Comparison of ENCODE assay signal across 24 cellular contexts in genomic region chr3:128709506-128710210, GRCh38. TPM values are rescaled to one million over a fixed set of nuclear protein-coding genes. Genes with fewer than 3 reads are reported as not detected.
A peak's percentile ranks its signal among the peaks of the same experiment; 100 is the strongest.
DNase-seq lines count a peak whose midpoint lies in the region; ATAC-seq and TF ChIP-seq lines count a peak whose summit lies in the region.
"Had no signal": no experiment of that assay in that cellular context is flagged by ENCODE, and none has a peak within 500 bp of the region (broad histone marks: within the 10 kb centered on the region; RNA-seq: fewer than 3 reads in every experiment).

No MANE protein-coding gene starts in this region.

- intact Hi-C loops in sigmoid colon (cut with DNase I), result no loop called here

- CTCF ChIA-PET in WTC11 (lab: Charles Lee), result interaction anchor here (0.7 to 2.5 kb wide), 3 partner anchors 11 to 29 kb away, joined by 3 to 11 read pairs (median 3); no protein-coding TSS in a partner anchor

- H3K36me3 Mint-ChIP-seq in WTC11, result no peaks in the 10 kb centered on the region
- H3K36me3 Mint-ChIP-seq: brain; CD4-positive, alpha-beta memory T cell; naive thymus-derived CD4-positive, alpha-beta T cell had no signal

- H3K4me3 ChIP-seq in H7 (ENCODE audit: insufficient read depth, low read depth, low read length) (no peak overlapping the region), skeletal muscle tissue (ENCODE audit: low read length in 3 of 3) (no peak overlapping the region), sigmoid colon (no peak overlapping the region), MG63 (no peak overlapping the region)
- H3K4me3 ChIP-seq: ovary had no signal

- peaks cover 11% of the 10 kb centered on the region for H3K9me3 Mint-ChIP-seq in WTC11
- H3K9me3 Mint-ChIP-seq: activated naive CD8-positive, alpha-beta T cell treated with anti-CD3 and anti-CD28 coated beads, Interleukin-2, amount 50 U/mL, for 24 hours; activated T-helper 17 cell treated with anti-CD3 and anti-CD28 coated beads, Interleukin-2, amount 50 U/mL, for 72 hours; brain; CD4-positive, alpha-beta memory T cell; H9 had no signal

- peaks cover 2% of the 10 kb centered on the region; the same call in 1 of the 2 replicates for H3K27me3 Mint-ChIP-seq in WTC11 (ENCODE audit: low read depth)
- H3K27me3 Mint-ChIP-seq: activated naive CD8-positive, alpha-beta T cell treated with anti-CD3 and anti-CD28 coated beads, Interleukin-2, amount 50 U/mL, for 24 hours; activated T-helper 17 cell treated with anti-CD3 and anti-CD28 coated beads, Interleukin-2, amount 50 U/mL, for 72 hours; CD4-positive, alpha-beta memory T cell had no signal

- peaks cover 12 to 17% (median 17%) of the 10 kb centered on the region in 3 donors for H3K4me1 ChIP-seq in skeletal muscle tissue (ENCODE audit: control insufficient read depth in 3 of 3, insufficient read depth in 3 of 3, low read length in 3 of 3)
- H3K4me1 ChIP-seq in sigmoid colon, result no peaks in the 10 kb centered on the region

- POLR2A ChIA-PET in WTC11 (lab: Charles Lee), result interaction anchor here (1.1 kb wide), 1 partner anchor 16 kb away, joined by 3 read pairs; the partner anchor contains the start of gene RAB7A

- WGBS in sigmoid colon, 2 donors, result 46 to 56% methylated on average over 10 of the region's 10 CpGs

- TF ChIP-seq CTCF in WTC11 (IDR thresholded peaks at IDR 0.05) (no peak), sigmoid colon (IDR thresholded peaks at IDR 0.05) (no peak)

- peak; percentile 66 for DNase-seq in H7
- no peak for DNase-seq in WTC11 (ENCODE audit: low spot score)
- peak; percentile 53 for DNase-seq in iPS-NIHi11 (ENCODE audit: low spot score)
- no peak for DNase-seq in activated CD4-positive, alpha-beta T cell treated with anti-CD3 and anti-CD28 coated beads for 1 hour
- no peak for DNase-seq in sigmoid colon
- DNase-seq in MG63, result no peak
- no peak for DNase-seq in occipital lobe (lab: John Stamatoyannopoulos, UW)
- DNase-seq: activated CD4-positive, alpha-beta T cell treated with anti-CD3 and anti-CD28 coated beads, Interleukin-2, amount 10 ng/mL, durations not matched to agents 24 days and 14 days; activated naive CD8-positive, alpha-beta T cell treated with anti-CD3 and anti-CD28 coated beads, Interleukin-2, amount 50 U/mL, for 24 hours; CD4-positive, alpha-beta memory T cell; cortex of kidney; H9; hypothalamus; mesenchymal stem cell; naive thymus-derived CD4-positive, alpha-beta T cell; NCI-H1092 treated with DMSO at 0.1 percent for 48 hours; NCI-H2081; NCI-H524; ovary had no signal

- H3K9ac ChIP-seq in skeletal muscle tissue (ENCODE audit: low read depth in 1 of 3, low read length in 3 of 3), result peak overlapping the region in 1 of 3 donors; percentile 46
- H3K9ac ChIP-seq: KMS-11 had no signal

- H3K4me1 Mint-ChIP-seq in WTC11, result peaks cover 33% of the 10 kb centered on the region
- H3K4me1 Mint-ChIP-seq: brain had no signal

- no peak overlapping the region for H3K4me3 Mint-ChIP-seq in WTC11
- H3K4me3 Mint-ChIP-seq: activated CD4-positive, alpha-beta T cell treated with anti-CD3 and anti-CD28 coated beads, Interleukin-2, amount 10 ng/mL, durations not matched to agents 24 days and 14 days; activated naive CD8-positive, alpha-beta T cell treated with anti-CD3 and anti-CD28 coated beads, Interleukin-2, amount 50 U/mL, for 24 hours; activated T-helper 17 cell treated with anti-CD3 and anti-CD28 coated beads, Interleukin-2, amount 50 U/mL, for 72 hours; brain; CD4-positive, alpha-beta memory T cell; H9; naive thymus-derived CD4-positive, alpha-beta T cell had no signal

- H3K36me3 ChIP-seq in H7 (replicated peaks; ENCODE audit: control insufficient read depth, insufficient read depth, low read length) (no peaks in the 10 kb centered on the region), skeletal muscle tissue (ENCODE audit: control insufficient read depth in 3 of 3, insufficient read depth in 3 of 3, low read length in 3 of 3) (no peaks in the 10 kb centered on the region), sigmoid colon (no peaks in the 10 kb centered on the region), MG63 (no peaks in the 10 kb centered on the region)
- H3K36me3 ChIP-seq: ovary had no signal

- H3K27me3 ChIP-seq in H7 (ENCODE audit: control insufficient read depth, insufficient read depth, low read length) (no peaks in the 10 kb centered on the region; the same call in 1 of the 2 replicates), skeletal muscle tissue (ENCODE audit: control insufficient read depth in 3 of 3, insufficient read depth in 3 of 3, low read length in 3 of 3) (no peaks in the 10 kb centered on the region), sigmoid colon (no peaks in the 10 kb centered on the region), MG63 (no peaks in the 10 kb centered on the region; the same call in 1 of the 2 replicates)
- H3K27me3 ChIP-seq: ovary had no signal

- no peak for TF ChIP-seq EP300 in sigmoid colon (IDR thresholded peaks at IDR 0.05)

- TF ChIP-seq POLR2A in sigmoid colon (IDR thresholded peaks at IDR 0.05), result no peak

- ATAC-seq in WTC11, result peak; percentile 70
- ATAC-seq: activated naive CD8-positive, alpha-beta T cell treated with anti-CD3 and anti-CD28 coated beads, Interleukin-2, amount 50 U/mL, for 24 hours; activated T-helper 17 cell treated with anti-CD3 and anti-CD28 coated beads, Interleukin-2, amount 50 U/mL, for 72 hours; naive thymus-derived CD4-positive, alpha-beta T cell; Right ventricle myocardium inferior had no signal

- peak overlapping the region; percentile 76 for H3K27ac ChIP-seq in skeletal muscle tissue (ENCODE audit: low read depth, low read length)
- H3K27ac ChIP-seq in sigmoid colon, result no peak overlapping the region
- H3K27ac ChIP-seq: KMS-11, ovary had no signal

- no peak overlapping the region for H3K27ac Mint-ChIP-seq in WTC11
- H3K27ac Mint-ChIP-seq: activated CD4-positive, alpha-beta T cell treated with anti-CD3 and anti-CD28 coated beads, Interleukin-2, amount 10 ng/mL, durations not matched to agents 24 days and 14 days; activated naive CD8-positive, alpha-beta T cell treated with anti-CD3 and anti-CD28 coated beads, Interleukin-2, amount 50 U/mL, for 24 hours; activated T-helper 17 cell treated with anti-CD3 and anti-CD28 coated beads, Interleukin-2, amount 50 U/mL, for 72 hours; brain; H9 had no signal

- no peaks in the 10 kb centered on the region for H3K9me3 ChIP-seq in skeletal muscle tissue (ENCODE audit: control insufficient read depth in 3 of 3, low read length in 3 of 3)
- no peaks in the 10 kb centered on the region for H3K9me3 ChIP-seq in sigmoid colon
- no peaks in the 10 kb centered on the region for H3K9me3 ChIP-seq in MG63
- H3K9me3 ChIP-seq: ovary had no signal

TF ChIP-seq in WTC11, 78 proteins besides CTCF, POLR2A, EP300 and RAD21 (continues in another document):
- no peak for TF ChIP-seq ATF6 (CRISPR knock-in tag; IDR thresholded peaks at IDR 0.05)
- no peak for TF ChIP-seq SMAD3 (CRISPR knock-in tag; IDR thresholded peaks at IDR 0.05; ENCODE audit: borderline replicate concordance)
- no peak for TF ChIP-seq GABPB1 (CRISPR knock-in tag; IDR thresholded peaks at IDR 0.05)
- no peak for TF ChIP-seq CREM (CRISPR knock-in tag; IDR thresholded peaks at IDR 0.05)
- no peak for TF ChIP-seq RORB (CRISPR knock-in tag; IDR thresholded peaks at IDR 0.05)
- TF ChIP-seq SMAD4 (CRISPR knock-in tag; IDR thresholded peaks at IDR 0.05), result no peak
- TF ChIP-seq NR2C2 (CRISPR knock-in tag; IDR thresholded peaks at IDR 0.05), result no peak
- TF ChIP-seq, protein P1, sequence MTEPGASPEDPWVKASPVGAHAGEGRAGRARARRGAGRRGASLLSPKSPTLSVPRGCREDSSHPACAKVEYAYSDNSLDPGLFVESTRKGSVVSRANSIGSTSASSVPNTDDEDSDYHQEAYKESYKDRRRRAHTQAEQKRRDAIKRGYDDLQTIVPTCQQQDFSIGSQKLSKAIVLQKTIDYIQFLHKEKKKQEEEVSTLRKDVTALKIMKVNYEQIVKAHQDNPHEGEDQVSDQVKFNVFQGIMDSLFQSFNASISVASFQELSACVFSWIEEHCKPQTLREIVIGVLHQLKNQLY (CRISPR knock-in tag; IDR thresholded peaks at IDR 0.05), result no peak
- TF ChIP-seq CREB1 (CRISPR knock-in tag; IDR thresholded peaks at IDR 0.05), result no peak
- TF ChIP-seq, protein P2, sequence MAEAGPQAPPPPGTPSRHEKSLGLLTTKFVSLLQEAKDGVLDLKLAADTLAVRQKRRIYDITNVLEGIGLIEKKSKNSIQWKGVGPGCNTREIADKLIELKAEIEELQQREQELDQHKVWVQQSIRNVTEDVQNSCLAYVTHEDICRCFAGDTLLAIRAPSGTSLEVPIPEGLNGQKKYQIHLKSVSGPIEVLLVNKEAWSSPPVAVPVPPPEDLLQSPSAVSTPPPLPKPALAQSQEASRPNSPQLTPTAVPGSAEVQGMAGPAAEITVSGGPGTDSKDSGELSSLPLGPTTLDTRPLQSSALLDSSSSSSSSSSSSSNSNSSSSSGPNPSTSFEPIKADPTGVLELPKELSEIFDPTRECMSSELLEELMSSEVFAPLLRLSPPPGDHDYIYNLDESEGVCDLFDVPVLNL (CRISPR knock-in tag; IDR thresholded peaks at IDR 0.05; ENCODE audit: borderline replicate concordance, low read depth), result no peak

RNA-seq across cellular contexts. Expression of gene RAB7A, which starts 16.3 kb away (rescaled TPM):
- total RNA-seq in H7 (2014; rRNA removed; shearing (Covaris generic)), result 40.6 and 50.0 TPM in 2 replicates
- total RNA-seq in WTC11 (2021) (166 to 184 TPM (median 184 TPM) in 3 replicates), skeletal muscle tissue (37.1 TPM), sigmoid colon (10 to 100 TPM; 73.6 to 100.0 (median 86.8) TPM), occipital lobe (26.7 TPM)
- 100 to 1,000 TPM; 159 to 275 (median 172) TPM for polyA plus RNA-seq in sigmoid colon
- total RNA-seq in MG63 (2014; rRNA removed; shearing (Covaris generic); ENCODE audit: low replicate concordance), result 156 and 165 TPM in 2 replicates

RNA-seq across cellular contexts. Expression of gene RPN1, which starts 59.0 kb away (rescaled TPM):
- 294 and 339 TPM in 2 replicates for total RNA-seq in H7 (2014; rRNA removed; shearing (Covaris generic))
- total RNA-seq in WTC11 (2021), result 153 to 163 TPM (median 160 TPM) in 3 replicates
- total RNA-seq in skeletal muscle tissue, result 159 TPM
- 100 to 1,000 TPM; 115 to 158 (median 143) TPM for total RNA-seq in sigmoid colon
- 100 to 1,000 TPM in 1 of 3 donors, 10 to 100 TPM in 2; 33.6 to 220 (median 55.7) TPM for polyA plus RNA-seq in sigmoid colon
- 515 and 599 TPM in 2 replicates for total RNA-seq in MG63 (2014; rRNA removed; shearing (Covaris generic); ENCODE audit: low replicate concordance)
- 181 TPM for total RNA-seq in occipital lobe

Comparison
In these comparisons a context has a peak if more than half of its experiments do, and no peak if none do; other contexts are left out.
1. DNase-seq: peak in H7 (single experiment) and iPS-NIHi11 (single experiment); none in WTC11 (single experiment), activated CD4-positive, alpha-beta T cell treated with anti-CD3 and anti-CD28 coated beads for 1 hour (single experiment), sigmoid colon (single experiment), MG63 (single experiment) and occipital lobe (single experiment).